ENCODE assay signal across 10 cellular contexts in the genomic region with DNA sequence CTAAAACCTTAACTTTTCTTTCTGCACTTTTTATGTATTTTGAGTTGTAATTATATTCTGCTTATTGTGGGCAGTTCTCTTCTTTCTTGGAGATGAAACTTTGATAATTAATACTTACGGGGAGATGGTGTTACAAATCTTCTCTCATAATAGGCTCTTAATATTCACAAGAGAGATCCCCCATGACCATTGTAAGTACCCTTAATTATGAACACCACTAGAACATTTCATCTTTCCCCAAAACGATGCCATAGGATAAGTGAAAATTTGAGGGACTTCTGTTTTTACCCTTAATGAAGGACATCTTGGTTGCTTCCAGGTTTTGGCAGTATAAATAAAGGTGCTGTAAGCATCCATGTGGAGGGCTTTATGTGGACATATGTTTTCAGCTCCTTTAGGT.
A peak's percentile ranks its signal among the peaks of the same experiment; 100 is the strongest.
DNase-seq lines count a peak whose midpoint lies in the region; ATAC-seq and TF ChIP-seq lines count a peak whose summit lies in the region.
"Had no signal": no experiment of that assay in that cellular context is flagged by ENCODE, and none has a peak within 500 bp of the region (broad histone marks: within the 10 kb centered on the region; RNA-seq: fewer than 3 reads in every experiment).

No MANE protein-coding gene starts in this region.

- H3K27me3 Mint-ChIP-seq in activated CD4-positive, alpha-beta T cell treated with anti-CD3 and anti-CD28 coated beads, Interleukin-2, amount 10 ng/mL, durations not matched to agents 7 days and 5 days, result no peaks in the 10 kb centered on the region

- no peak for TF ChIP-seq POLR2A in stomach (IDR thresholded peaks at IDR 0.05)

- POLR2A ChIA-PET in activated CD4-positive, alpha-beta T cell treated with anti-CD3 and anti-CD28 coated beads, Interleukin-2, amount 10 ng/mL, durations not matched to agents 7 days and 5 days (lab: Charles Lee), result no interaction called here

- no peaks in the 10 kb centered on the region for H3K9me3 ChIP-seq in stomach

- H3K27ac Mint-ChIP-seq in activated CD4-positive, alpha-beta T cell treated with anti-CD3 and anti-CD28 coated beads, Interleukin-2, amount 10 ng/mL, durations not matched to agents 7 days and 5 days, result peak overlapping the region; percentile 80

- peak overlapping the region; percentile 58 for H3K4me3 ChIP-seq in fibroblast of the aortic adventitia (ENCODE audit: low read depth, low read length)
- peak overlapping the region; percentile 12 to 29 (median 20) for H3K4me3 ChIP-seq in stomach

- H3K4me3 Mint-ChIP-seq in activated CD4-positive, alpha-beta T cell treated with anti-CD3 and anti-CD28 coated beads, Interleukin-2, amount 10 ng/mL, durations not matched to agents 7 days and 5 days, result peak overlapping the region; percentile 75

- peaks cover 40% of the 10 kb centered on the region for H3K4me1 Mint-ChIP-seq in activated CD4-positive, alpha-beta T cell treated with anti-CD3 and anti-CD28 coated beads, Interleukin-2, amount 10 ng/mL, durations not matched to agents 7 days and 5 days

- no peak for TF ChIP-seq EP300 in stomach (IDR thresholded peaks at IDR 0.05)

- peak overlapping the region; percentile 6 for H3K27ac ChIP-seq in VCaP
- H3K27ac ChIP-seq in stomach, result peak overlapping the region in 4 of 5 donors; percentile 1 to 58 (median 32)

- peaks cover 34% of the 10 kb centered on the region for H3K36me3 Mint-ChIP-seq in activated CD4-positive, alpha-beta T cell treated with anti-CD3 and anti-CD28 coated beads, Interleukin-2, amount 10 ng/mL, durations not matched to agents 7 days and 5 days (ENCODE audit: low read depth)

- ATAC-seq in HG03135 (IDR thresholded peaks at IDR 0.05; ENCODE audit: unreplicated experiment), result no peak
- no peak for ATAC-seq in GM19463 (IDR thresholded peaks at IDR 0.05; ENCODE audit: unreplicated experiment)

- DNase-seq in activated CD4-positive, alpha-beta T cell treated with anti-CD3 and anti-CD28 coated beads, Interleukin-2, amount 10 ng/mL, durations not matched to agents 7 days and 5 days, result no peak
- DNase-seq in activated CD4-positive, alpha-beta T cell treated with anti-CD3 and anti-CD28 coated beads, Interleukin-2, amount 50 U/mL, for 1 hour, result no peak
- DNase-seq in fibroblast of the aortic adventitia (ENCODE audit: low read depth) (peak; percentile 3), stomach (no peak), posterior cingulate gyrus (no peak)
- DNase-seq: activated CD4-positive, alpha-beta T cell treated with anti-CD3 and anti-CD28 coated beads for 48 hours; NCI-H526 treated with DMSO at 0.1 percent for 48 hours had no signal

- intact Hi-C loops in stomach (cut with DNase I; ENCODE audit: low total_unique reads), result no loop called here
- intact Hi-C loops in posterior cingulate gyrus (cut with DNase I), result no loop called here

- no peaks in the 10 kb centered on the region for H3K27me3 ChIP-seq in stomach

- H3K9me3 Mint-ChIP-seq in activated CD4-positive, alpha-beta T cell treated with anti-CD3 and anti-CD28 coated beads, Interleukin-2, amount 10 ng/mL, durations not matched to agents 7 days and 5 days, result peaks cover 16% of the 10 kb centered on the region

- peaks cover 14 to 72% (median 44%) of the 10 kb centered on the region in 4 donors for H3K4me1 ChIP-seq in stomach

- WGBS in stomach, 5 donors, result 38 to 56% (median 41%) methylated on average over 2 of the region's 2 CpGs

- no peak for TF ChIP-seq CTCF in VCaP (conservative IDR thresholded peaks at IDR 0.05)
- TF ChIP-seq CTCF in fibroblast of the aortic adventitia (IDR thresholded peaks at IDR 0.05; ENCODE audit: insufficient read depth, low read length), result no peak
- no peak for TF ChIP-seq CTCF in stomach (IDR thresholded peaks at IDR 0.05)

- CTCF ChIA-PET in activated CD4-positive, alpha-beta T cell treated with anti-CD3 and anti-CD28 coated beads, Interleukin-2, amount 10 ng/mL, durations not matched to agents 7 days and 5 days (lab: Charles Lee), result interaction anchor here (1.2 to 1.4 kb wide), 2 partner anchors 14 to 28 kb away, joined by 3 read pairs; no protein-coding TSS in a partner anchor

- H3K36me3 ChIP-seq in stomach, result no peaks in the 10 kb centered on the region
